In the genomic region with DNA sequence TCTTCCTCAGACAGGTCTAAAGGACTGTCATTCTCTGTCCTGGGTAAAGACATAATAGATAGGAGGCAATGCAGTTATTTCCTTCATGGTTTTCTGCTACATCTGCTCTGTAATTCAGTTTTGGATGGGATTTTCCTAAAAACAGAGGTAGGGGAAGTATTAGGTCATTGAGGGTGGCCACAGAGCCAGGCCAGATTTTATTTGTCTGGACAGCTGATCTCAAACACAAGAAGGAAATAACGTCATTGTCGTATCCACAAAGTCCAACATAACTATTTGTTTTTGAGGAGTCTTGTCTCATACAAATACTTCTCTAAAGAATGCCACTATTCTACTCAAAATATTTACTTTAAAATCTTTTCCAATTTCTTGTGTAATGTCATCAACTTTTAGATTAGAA, we compare ENCODE assay signal across 5 cellular contexts.
"Had no signal": no experiment of that assay in that cellular context is flagged by ENCODE, and none has a peak within 500 bp of the region (broad histone marks: within the 10 kb centered on the region; RNA-seq: fewer than 3 reads in every experiment).

No MANE protein-coding gene starts in this region.

- DNase-seq: IMR-90, KBM-7 had no signal

- H3K27ac ChIP-seq: HL-60 had no signal

- H3K4me3 ChIP-seq: K562 had no signal

- ATAC-seq: HepG2, K562 had no signal
